ENCODE assay signal across 1 cellular context in the genomic region with DNA sequence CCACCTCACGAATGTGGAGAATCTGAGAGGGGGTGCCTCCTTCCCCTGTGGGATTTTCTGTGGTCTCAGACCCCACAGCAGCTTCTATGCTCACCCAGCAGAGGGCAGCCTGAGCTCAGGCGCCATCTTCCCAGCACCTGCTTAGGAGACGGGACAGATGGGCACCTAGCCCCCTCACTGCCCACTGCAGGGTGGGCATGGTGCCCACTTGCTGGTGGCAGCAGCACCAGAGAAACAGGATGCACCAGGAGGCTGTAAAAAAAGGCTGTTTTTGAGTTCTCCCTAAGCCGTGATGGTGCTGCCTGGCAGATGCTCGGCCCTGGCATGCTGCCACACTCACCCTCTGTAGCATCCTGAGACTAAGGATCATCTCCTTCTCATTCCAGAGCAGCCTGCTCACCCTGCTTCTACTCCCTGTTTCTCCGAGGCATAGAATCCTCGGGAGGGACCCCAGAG.
A peak's percentile ranks its signal among the peaks of the same experiment; 100 is the strongest.
TF ChIP-seq lines count a peak whose summit lies in the region.

No MANE protein-coding gene starts in this region.

TF ChIP-seq in K562, 482 proteins besides CTCF, POLR2A, EP300 and RAD21 (continued from another document and continues in another):
- no peak for TF ChIP-seq TOE1 (IDR thresholded peaks at IDR 0.05; ENCODE audit: borderline replicate concordance)
- TF ChIP-seq TOE1 (CRISPR knock-in tag; IDR thresholded peaks at IDR 0.05; ENCODE audit: borderline replicate concordance, low read depth): no peak
- TF ChIP-seq, protein P1, sequence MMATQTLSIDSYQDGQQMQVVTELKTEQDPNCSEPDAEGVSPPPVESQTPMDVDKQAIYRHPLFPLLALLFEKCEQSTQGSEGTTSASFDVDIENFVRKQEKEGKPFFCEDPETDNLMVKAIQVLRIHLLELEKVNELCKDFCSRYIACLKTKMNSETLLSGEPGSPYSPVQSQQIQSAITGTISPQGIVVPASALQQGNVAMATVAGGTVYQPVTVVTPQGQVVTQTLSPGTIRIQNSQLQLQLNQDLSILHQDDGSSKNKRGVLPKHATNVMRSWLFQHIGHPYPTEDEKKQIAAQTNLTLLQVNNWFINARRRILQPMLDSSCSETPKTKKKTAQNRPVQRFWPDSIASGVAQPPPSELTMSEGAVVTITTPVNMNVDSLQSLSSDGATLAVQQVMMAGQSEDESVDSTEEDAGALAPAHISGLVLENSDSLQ (IDR thresholded peaks at IDR 0.05): no peak
- TF ChIP-seq DNMT1 (IDR thresholded peaks at IDR 0.05): no peak
- TF ChIP-seq ZNF311 (CRISPR knock-in tag; IDR thresholded peaks at IDR 0.05): 0 out of 2 replicates have a peak, but pooled peaks have one; percentile 27
- TF ChIP-seq, protein P2, sequence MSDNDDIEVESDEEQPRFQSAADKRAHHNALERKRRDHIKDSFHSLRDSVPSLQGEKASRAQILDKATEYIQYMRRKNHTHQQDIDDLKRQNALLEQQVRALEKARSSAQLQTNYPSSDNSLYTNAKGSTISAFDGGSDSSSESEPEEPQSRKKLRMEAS (CRISPR knock-in tag; IDR thresholded peaks at IDR 0.05): peak; percentile 31; the same call in 1 of the 2 replicates
- peak; percentile 68 for TF ChIP-seq MTA3 (IDR thresholded peaks at IDR 0.05; ENCODE audit: borderline replicate concordance)
- no peak for TF ChIP-seq FUS (optimal IDR thresholded peaks at IDR 0.05; ENCODE audit: low read depth, low read length)
- no peak for TF ChIP-seq NR4A1 (CRISPR knock-in tag; IDR thresholded peaks at IDR 0.05)
- peak; percentile 47; the same call in 1 of the 2 replicates for TF ChIP-seq NR4A1 (tag; IDR thresholded peaks at IDR 0.05)
- TF ChIP-seq, protein P3, sequence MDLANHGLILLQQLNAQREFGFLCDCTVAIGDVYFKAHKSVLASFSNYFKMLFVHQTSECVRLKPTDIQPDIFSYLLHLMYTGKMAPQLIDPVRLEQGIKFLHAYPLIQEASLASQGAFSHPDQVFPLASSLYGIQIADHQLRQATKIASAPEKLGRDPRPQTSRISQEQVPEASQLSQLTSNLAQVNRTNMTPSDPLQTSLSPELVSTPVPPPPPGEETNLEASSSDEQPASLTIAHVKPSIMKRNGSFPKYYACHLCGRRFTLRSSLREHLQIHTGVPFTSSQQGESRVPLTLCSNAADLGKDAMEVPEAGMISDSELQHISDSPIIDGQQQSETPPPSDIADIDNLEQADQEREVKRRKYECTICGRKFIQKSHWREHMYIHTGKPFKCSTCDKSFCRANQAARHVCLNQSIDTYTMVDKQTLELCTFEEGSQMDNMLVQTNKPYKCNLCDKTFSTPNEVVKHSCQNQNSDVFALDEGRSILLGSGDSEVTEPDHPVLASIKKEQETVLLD (IDR thresholded peaks at IDR 0.05): no peak
- no peak for TF ChIP-seq PHTF2 (CRISPR knock-in tag; IDR thresholded peaks at IDR 0.05)
- no peak for TF ChIP-seq SIRT6 (IDR thresholded peaks at IDR 0.05; ENCODE audit: low read depth, low read length)
- TF ChIP-seq MAFK (IDR thresholded peaks at IDR 0.05; ENCODE audit: low read length): no peak
- TF ChIP-seq BHLHE40 (IDR thresholded peaks at IDR 0.05; ENCODE audit: low read length): peak; percentile 14; the same call in 1 of the 2 replicates
- no peak for TF ChIP-seq POLR2G (IDR thresholded peaks at IDR 0.05; ENCODE audit: low read depth, low read length)
- TF ChIP-seq, protein P4, sequence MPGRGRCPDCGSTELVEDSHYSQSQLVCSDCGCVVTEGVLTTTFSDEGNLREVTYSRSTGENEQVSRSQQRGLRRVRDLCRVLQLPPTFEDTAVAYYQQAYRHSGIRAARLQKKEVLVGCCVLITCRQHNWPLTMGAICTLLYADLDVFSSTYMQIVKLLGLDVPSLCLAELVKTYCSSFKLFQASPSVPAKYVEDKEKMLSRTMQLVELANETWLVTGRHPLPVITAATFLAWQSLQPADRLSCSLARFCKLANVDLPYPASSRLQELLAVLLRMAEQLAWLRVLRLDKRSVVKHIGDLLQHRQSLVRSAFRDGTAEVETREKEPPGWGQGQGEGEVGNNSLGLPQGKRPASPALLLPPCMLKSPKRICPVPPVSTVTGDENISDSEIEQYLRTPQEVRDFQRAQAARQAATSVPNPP (IDR thresholded peaks at IDR 0.05; ENCODE audit: borderline replicate concordance, insufficient read depth, insufficient read length): no peak
- TF ChIP-seq MBD2 (IDR thresholded peaks at IDR 0.05; ENCODE audit: borderline replicate concordance, low read depth): no peak
- TF ChIP-seq, protein P5, sequence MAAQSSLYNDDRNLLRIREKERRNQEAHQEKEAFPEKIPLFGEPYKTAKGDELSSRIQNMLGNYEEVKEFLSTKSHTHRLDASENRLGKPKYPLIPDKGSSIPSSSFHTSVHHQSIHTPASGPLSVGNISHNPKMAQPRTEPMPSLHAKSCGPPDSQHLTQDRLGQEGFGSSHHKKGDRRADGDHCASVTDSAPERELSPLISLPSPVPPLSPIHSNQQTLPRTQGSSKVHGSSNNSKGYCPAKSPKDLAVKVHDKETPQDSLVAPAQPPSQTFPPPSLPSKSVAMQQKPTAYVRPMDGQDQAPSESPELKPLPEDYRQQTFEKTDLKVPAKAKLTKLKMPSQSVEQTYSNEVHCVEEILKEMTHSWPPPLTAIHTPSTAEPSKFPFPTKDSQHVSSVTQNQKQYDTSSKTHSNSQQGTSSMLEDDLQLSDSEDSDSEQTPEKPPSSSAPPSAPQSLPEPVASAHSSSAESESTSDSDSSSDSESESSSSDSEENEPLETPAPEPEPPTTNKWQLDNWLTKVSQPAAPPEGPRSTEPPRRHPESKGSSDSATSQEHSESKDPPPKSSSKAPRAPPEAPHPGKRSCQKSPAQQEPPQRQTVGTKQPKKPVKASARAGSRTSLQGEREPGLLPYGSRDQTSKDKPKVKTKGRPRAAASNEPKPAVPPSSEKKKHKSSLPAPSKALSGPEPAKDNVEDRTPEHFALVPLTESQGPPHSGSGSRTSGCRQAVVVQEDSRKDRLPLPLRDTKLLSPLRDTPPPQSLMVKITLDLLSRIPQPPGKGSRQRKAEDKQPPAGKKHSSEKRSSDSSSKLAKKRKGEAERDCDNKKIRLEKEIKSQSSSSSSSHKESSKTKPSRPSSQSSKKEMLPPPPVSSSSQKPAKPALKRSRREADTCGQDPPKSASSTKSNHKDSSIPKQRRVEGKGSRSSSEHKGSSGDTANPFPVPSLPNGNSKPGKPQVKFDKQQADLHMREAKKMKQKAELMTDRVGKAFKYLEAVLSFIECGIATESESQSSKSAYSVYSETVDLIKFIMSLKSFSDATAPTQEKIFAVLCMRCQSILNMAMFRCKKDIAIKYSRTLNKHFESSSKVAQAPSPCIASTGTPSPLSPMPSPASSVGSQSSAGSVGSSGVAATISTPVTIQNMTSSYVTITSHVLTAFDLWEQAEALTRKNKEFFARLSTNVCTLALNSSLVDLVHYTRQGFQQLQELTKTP (IDR thresholded peaks at IDR 0.05; ENCODE audit: low read depth in 1 of 2, partially characterized antibody in 2 of 2): no peak
- TF ChIP-seq NBN (IDR thresholded peaks at IDR 0.05; ENCODE audit: low read depth): no peak
- TF ChIP-seq ZNF175 (CRISPR knock-in tag; IDR thresholded peaks at IDR 0.05; ENCODE audit: low read depth): no peak
- no peak for TF ChIP-seq ZNF263 (CRISPR knock-in tag; IDR thresholded peaks at IDR 0.05; ENCODE audit: borderline replicate concordance)
- no peak for TF ChIP-seq PTTG1 (tag; IDR thresholded peaks at IDR 0.05; ENCODE audit: low read depth)
- peak; percentile 73 for TF ChIP-seq CTBP1 (IDR thresholded peaks at IDR 0.05; ENCODE audit: borderline replicate concordance)
- TF ChIP-seq, protein P6, sequence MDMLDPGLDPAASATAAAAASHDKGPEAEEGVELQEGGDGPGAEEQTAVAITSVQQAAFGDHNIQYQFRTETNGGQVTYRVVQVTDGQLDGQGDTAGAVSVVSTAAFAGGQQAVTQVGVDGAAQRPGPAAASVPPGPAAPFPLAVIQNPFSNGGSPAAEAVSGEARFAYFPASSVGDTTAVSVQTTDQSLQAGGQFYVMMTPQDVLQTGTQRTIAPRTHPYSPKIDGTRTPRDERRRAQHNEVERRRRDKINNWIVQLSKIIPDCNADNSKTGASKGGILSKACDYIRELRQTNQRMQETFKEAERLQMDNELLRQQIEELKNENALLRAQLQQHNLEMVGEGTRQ (CRISPR knock-in tag; IDR thresholded peaks at IDR 0.05): no peak
- TF ChIP-seq ETV1 (tag; conservative IDR thresholded peaks at IDR 0.05; ENCODE audit: low read depth): no peak
- TF ChIP-seq KAT7 (CRISPR knock-in tag; IDR thresholded peaks at IDR 0.05; ENCODE audit: borderline replicate concordance): no peak
- TF ChIP-seq SMARCA5 (IDR thresholded peaks at IDR 0.05): no peak
- TF ChIP-seq XRCC5 (IDR thresholded peaks at IDR 0.05; ENCODE audit: low read depth, low read length): 0 out of 2 replicates have a peak, but pooled peaks have one; percentile 75
- TF ChIP-seq POU5F1 (IDR thresholded peaks at IDR 0.05; ENCODE audit: borderline replicate concordance, low read depth, low read length, partially characterized antibody): no peak
- peak in 1 of 2 experiments; percentile 45; a peak in 1 of 4 replicates for TF ChIP-seq RCOR1 (IDR thresholded peaks at IDR 0.05; ENCODE audit: borderline replicate concordance in 1 of 2, low read depth in 2 of 2, low read length in 2 of 2)
- no peak for TF ChIP-seq ARNT (IDR thresholded peaks at IDR 0.05)
- TF ChIP-seq YY1 (IDR thresholded peaks at IDR 0.05; ENCODE audit: borderline replicate concordance in 1 of 3, control insufficient read depth in 1 of 3, extremely low read depth in 1 of 3, insufficient read depth in 3 of 3, insufficient read length in 1 of 3, insufficient replicate concordance in 2 of 3, low read depth in 1 of 3, low read length in 2 of 3): peak in 2 of 3 experiments; percentile 81 to 91
- peak in 1 of 2 experiments; percentile 21; a peak in 1 of 4 replicates for TF ChIP-seq TBL1XR1 (IDR thresholded peaks at IDR 0.05; ENCODE audit: low read length in 2 of 2)
- TF ChIP-seq, protein P7, sequence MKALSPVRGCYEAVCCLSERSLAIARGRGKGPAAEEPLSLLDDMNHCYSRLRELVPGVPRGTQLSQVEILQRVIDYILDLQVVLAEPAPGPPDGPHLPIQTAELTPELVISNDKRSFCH (CRISPR knock-in tag; IDR thresholded peaks at IDR 0.05): no peak
- TF ChIP-seq, protein P7 (tag; IDR thresholded peaks at IDR 0.05): peak; percentile 79; the same call in 1 of the 2 replicates
- TF ChIP-seq, protein P8, sequence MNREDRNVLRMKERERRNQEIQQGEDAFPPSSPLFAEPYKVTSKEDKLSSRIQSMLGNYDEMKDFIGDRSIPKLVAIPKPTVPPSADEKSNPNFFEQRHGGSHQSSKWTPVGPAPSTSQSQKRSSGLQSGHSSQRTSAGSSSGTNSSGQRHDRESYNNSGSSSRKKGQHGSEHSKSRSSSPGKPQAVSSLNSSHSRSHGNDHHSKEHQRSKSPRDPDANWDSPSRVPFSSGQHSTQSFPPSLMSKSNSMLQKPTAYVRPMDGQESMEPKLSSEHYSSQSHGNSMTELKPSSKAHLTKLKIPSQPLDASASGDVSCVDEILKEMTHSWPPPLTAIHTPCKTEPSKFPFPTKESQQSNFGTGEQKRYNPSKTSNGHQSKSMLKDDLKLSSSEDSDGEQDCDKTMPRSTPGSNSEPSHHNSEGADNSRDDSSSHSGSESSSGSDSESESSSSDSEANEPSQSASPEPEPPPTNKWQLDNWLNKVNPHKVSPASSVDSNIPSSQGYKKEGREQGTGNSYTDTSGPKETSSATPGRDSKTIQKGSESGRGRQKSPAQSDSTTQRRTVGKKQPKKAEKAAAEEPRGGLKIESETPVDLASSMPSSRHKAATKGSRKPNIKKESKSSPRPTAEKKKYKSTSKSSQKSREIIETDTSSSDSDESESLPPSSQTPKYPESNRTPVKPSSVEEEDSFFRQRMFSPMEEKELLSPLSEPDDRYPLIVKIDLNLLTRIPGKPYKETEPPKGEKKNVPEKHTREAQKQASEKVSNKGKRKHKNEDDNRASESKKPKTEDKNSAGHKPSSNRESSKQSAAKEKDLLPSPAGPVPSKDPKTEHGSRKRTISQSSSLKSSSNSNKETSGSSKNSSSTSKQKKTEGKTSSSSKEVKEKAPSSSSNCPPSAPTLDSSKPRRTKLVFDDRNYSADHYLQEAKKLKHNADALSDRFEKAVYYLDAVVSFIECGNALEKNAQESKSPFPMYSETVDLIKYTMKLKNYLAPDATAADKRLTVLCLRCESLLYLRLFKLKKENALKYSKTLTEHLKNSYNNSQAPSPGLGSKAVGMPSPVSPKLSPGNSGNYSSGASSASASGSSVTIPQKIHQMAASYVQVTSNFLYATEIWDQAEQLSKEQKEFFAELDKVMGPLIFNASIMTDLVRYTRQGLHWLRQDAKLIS (CRISPR knock-in tag; IDR thresholded peaks at IDR 0.05): no peak
- TF ChIP-seq MAFF (IDR thresholded peaks at IDR 0.05; ENCODE audit: low read length): no peak
- TF ChIP-seq, protein P9, sequence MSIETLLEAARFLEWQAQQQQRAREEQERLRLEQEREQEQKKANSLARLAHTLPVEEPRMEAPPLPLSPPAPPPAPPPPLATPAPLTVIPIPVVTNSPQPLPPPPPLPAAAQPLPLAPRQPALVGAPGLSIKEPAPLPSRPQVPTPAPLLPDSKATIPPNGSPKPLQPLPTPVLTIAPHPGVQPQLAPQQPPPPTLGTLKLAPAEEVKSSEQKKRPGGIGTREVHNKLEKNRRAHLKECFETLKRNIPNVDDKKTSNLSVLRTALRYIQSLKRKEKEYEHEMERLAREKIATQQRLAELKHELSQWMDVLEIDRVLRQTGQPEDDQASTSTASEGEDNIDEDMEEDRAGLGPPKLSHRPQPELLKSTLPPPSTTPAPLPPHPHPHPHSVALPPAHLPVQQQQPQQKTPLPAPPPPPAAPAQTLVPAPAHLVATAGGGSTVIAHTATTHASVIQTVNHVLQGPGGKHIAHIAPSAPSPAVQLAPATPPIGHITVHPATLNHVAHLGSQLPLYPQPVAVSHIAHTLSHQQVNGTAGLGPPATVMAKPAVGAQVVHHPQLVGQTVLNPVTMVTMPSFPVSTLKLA (conservative IDR thresholded peaks at IDR 0.05): 0 out of 4 replicates have a peak, but pooled peaks of 1 of the 2 experiments have one; percentile 20
- TF ChIP-seq, protein P10, sequence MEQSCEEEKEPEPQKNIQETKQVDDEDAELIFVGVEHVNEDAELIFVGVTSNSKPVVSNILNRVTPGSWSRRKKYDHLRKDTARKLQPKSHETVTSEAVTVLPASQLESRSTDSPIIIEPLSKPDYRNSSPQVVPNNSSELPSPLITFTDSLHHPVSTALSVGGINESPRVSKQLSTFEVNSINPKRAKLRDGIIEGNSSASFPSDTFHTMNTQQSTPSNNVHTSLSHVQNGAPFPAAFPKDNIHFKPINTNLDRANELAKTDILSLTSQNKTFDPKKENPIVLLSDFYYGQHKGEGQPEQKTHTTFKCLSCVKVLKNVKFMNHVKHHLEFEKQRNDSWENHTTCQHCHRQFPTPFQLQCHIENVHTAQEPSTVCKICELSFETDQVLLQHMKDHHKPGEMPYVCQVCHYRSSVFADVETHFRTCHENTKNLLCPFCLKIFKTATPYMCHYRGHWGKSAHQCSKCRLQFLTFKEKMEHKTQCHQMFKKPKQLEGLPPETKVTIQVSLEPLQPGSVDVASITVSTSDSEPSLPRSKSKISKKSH (CRISPR knock-in tag; IDR thresholded peaks at IDR 0.05): no peak
- TF ChIP-seq TAF7 (tag; IDR thresholded peaks at IDR 0.05): no peak
- no peak for TF ChIP-seq ZNF232 (CRISPR knock-in tag; IDR thresholded peaks at IDR 0.05)
- no peak for TF ChIP-seq PHB2 (IDR thresholded peaks at IDR 0.05; ENCODE audit: low read depth)
